In genomic region chr7:1952781-1953180, GRCh38 we compare ENCODE assay signal across 17 cellular contexts.
DNase-seq lines count a peak whose midpoint lies in the region; ATAC-seq, FAIRE-seq and TF ChIP-seq lines count a peak whose summit lies in the region.
"Had no signal": no experiment of that assay in that cellular context is flagged by ENCODE, and none has a peak within 500 bp of the region (broad histone marks: within the 10 kb centered on the region; RNA-seq: fewer than 3 reads in every experiment).

No MANE protein-coding gene starts in this region.

- no peak overlapping the region for H2BK12ac ChIP-seq in neuronal stem cell (ENCODE audit: low read length)

- H2AK5ac ChIP-seq in neuronal stem cell (ENCODE audit: low read depth, low read length), result no peak overlapping the region

- no peak for TF ChIP-seq CTCF in kidney (IDR thresholded peaks at IDR 0.05; ENCODE audit: borderline replicate concordance, extremely low read depth, insufficient read depth)
- no peak for TF ChIP-seq CTCF in MCF 10A (IDR thresholded peaks at IDR 0.05; ENCODE audit: unreplicated experiment)
- TF ChIP-seq CTCF in mammary epithelial cell (conservative IDR thresholded peaks at IDR 0.05 in 1 of 2, IDR thresholded peaks at IDR 0.05 in 1 of 2; ENCODE audit: extremely low read depth in 1 of 2, insufficient read depth in 1 of 2, low read depth in 1 of 2, low read length in 2 of 2), result no peak

- H3K27me3 ChIP-seq in neuronal stem cell (ENCODE audit: control insufficient read depth in 3 of 3, insufficient read depth in 3 of 3, low read depth in 1 of 3, low read length in 3 of 3), result no peaks in the 10 kb centered on the region
- H3K27me3 ChIP-seq in mammary epithelial cell (ENCODE audit: insufficient read depth, low read length), result no peaks in the 10 kb centered on the region

- H3K18ac ChIP-seq in neuronal stem cell (ENCODE audit: low read length), result peak overlapping the region; percentile 38

- no peaks in the 10 kb centered on the region for H3K27me3 Mint-ChIP-seq in MCF 10A (ENCODE audit: insufficient read depth, unreplicated experiment)
- H3K27me3 Mint-ChIP-seq: CD4-positive, alpha-beta memory T cell; IgD-negative memory B cell had no signal

- CTCF ChIA-PET in MCF 10A (lab: Yijun Ruan, JAX), result no interaction called here
- CTCF ChIA-PET in mammary epithelial cell (lab: Charles Lee; ENCODE audit: low non-redundant PET), result no interaction called here

- H3K4me2 ChIP-seq in neuronal stem cell (ENCODE audit: insufficient read depth, low read length, poor library complexity, severe bottlenecking) (no peak overlapping the region), mammary epithelial cell (ENCODE audit: insufficient read depth, low read depth, low read length) (no peak overlapping the region)

- no peak overlapping the region for H3K27ac Mint-ChIP-seq in MCF 10A (ENCODE audit: low read depth, unreplicated experiment)
- H3K27ac Mint-ChIP-seq: CD4-positive, alpha-beta memory T cell had no signal

- H4K8ac ChIP-seq in neuronal stem cell (ENCODE audit: low read depth, low read length), result no peak overlapping the region

- no peak overlapping the region for H2BK15ac ChIP-seq in neuronal stem cell (ENCODE audit: low read length)

- intact Hi-C loops in Right ventricle myocardium inferior (cut with DNase I), result no loop called here
- intact Hi-C loops in left cardiac atrium (cut with DNase I), result no loop called here
- intact Hi-C loops in kidney (cut with DNase I), result no loop called here
- intact Hi-C loops in MCF 10A (cut with micrococcal nuclease), result no loop called here
- intact Hi-C loops in mammary epithelial cell (cut with micrococcal nuclease), result no loop called here

- no peak for FAIRE-seq in kidney (lab: Jason Lieb, UNC)
- FAIRE-seq: GM12891, H54 had no signal

- H3K4me1 ChIP-seq in kidney (ENCODE audit: control insufficient read depth in 1 of 2, insufficient read depth in 1 of 2, low read depth in 1 of 2, low read length in 2 of 2) (peaks cover 0 to 2% of the 10 kb centered on the region in 2 donors), neuronal stem cell (ENCODE audit: control insufficient read depth in 2 of 2, insufficient read depth in 1 of 2, low read depth in 1 of 2, low read length in 2 of 2) (peaks cover 0 to 2% of the 10 kb centered on the region in 2 donors), mammary epithelial cell (ENCODE audit: insufficient read depth, low read length) (no peaks in the 10 kb centered on the region)

- H3K9me3 Mint-ChIP-seq in MCF 10A (ENCODE audit: unreplicated experiment), result no peaks in the 10 kb centered on the region
- H3K9me3 Mint-ChIP-seq: CD4-positive, alpha-beta memory T cell; IgD-negative memory B cell had no signal

- peaks cover 8% of the 10 kb centered on the region for H3K36me3 Mint-ChIP-seq in MCF 10A (ENCODE audit: insufficient read depth, unreplicated experiment)

- peaks cover 9% of the 10 kb centered on the region for H3K79me1 ChIP-seq in neuronal stem cell (ENCODE audit: low read depth, low read length)

- H3K23ac ChIP-seq in neuronal stem cell (ENCODE audit: low read depth, low read length, poor library complexity), result peak overlapping the region; percentile 31

- ATAC-seq in Right ventricle myocardium inferior (no peak), left cardiac atrium (no peak)

- no peak overlapping the region for H2AFZ ChIP-seq in neuronal stem cell (ENCODE audit: low read length)
- no peak overlapping the region for H2AFZ ChIP-seq in mammary epithelial cell (ENCODE audit: low read depth, low read length)
- H2AFZ ChIP-seq: GM23248 had no signal

- POLR2A ChIA-PET in MCF 10A (lab: Yijun Ruan, JAX), result no interaction called here

- peak overlapping the region; percentile 30 for H4K91ac ChIP-seq in neuronal stem cell (ENCODE audit: low read depth, low read length, poor library complexity)

- WGBS in neuronal stem cell (ENCODE audit: extremely low coverage in 2 of 2, insufficient read length in 2 of 2, insufficient replicate concordance in 1 of 2), 2 donors, result no CpG with 5 or more reads among the region's 15 CpGs
- WGBS in mammary epithelial cell (ENCODE audit: low coverage, missing lambda C conversion rate), result no CpG with 5 or more reads among the region's 15 CpGs

- H3K14ac ChIP-seq in neuronal stem cell (ENCODE audit: low read length), result peak overlapping the region; percentile 56

- H3K4me1 Mint-ChIP-seq in MCF 10A (ENCODE audit: insufficient read depth, unreplicated experiment), result no peaks in the 10 kb centered on the region

- no peaks in the 10 kb centered on the region for H4K20me1 ChIP-seq in mammary epithelial cell (ENCODE audit: insufficient read depth, low read length)

- H3K4ac ChIP-seq in neuronal stem cell (ENCODE audit: low read length), result no peak overlapping the region

- no peaks in the 10 kb centered on the region for H3K36me3 ChIP-seq in kidney (ENCODE audit: control insufficient read depth in 1 of 2, insufficient read depth in 2 of 2, low read length in 2 of 2)
- H3K36me3 ChIP-seq in neuronal stem cell (replicated peaks in 1 of 2; ENCODE audit: control insufficient read depth in 2 of 2, insufficient read depth in 2 of 2, low read length in 2 of 2), result peaks cover 2 to 6% of the 10 kb centered on the region in 2 donors
- H3K36me3 ChIP-seq in mammary epithelial cell (ENCODE audit: insufficient read depth, low read length), result no peaks in the 10 kb centered on the region

- no peak overlapping the region for H3K4me3 ChIP-seq in kidney (ENCODE audit: low read length in 2 of 2)
- no peak overlapping the region for H3K4me3 ChIP-seq in neuronal stem cell (ENCODE audit: low read length in 2 of 2)
- H3K4me3 ChIP-seq in mammary epithelial cell (replicated peaks in 1 of 3; ENCODE audit: insufficient read depth in 1 of 3, low read depth in 2 of 3, low read length in 3 of 3), result no peak overlapping the region
- H3K4me3 ChIP-seq: BLaER1 treated with 17β-estradiol and CSF1 and Interleukin-3, amounts not matched to agents 10 nM and 100 nM; GM23248 had no signal

- no peaks in the 10 kb centered on the region for H3K79me2 ChIP-seq in mammary epithelial cell (ENCODE audit: insufficient read depth, low read length)

- H2BK120ac ChIP-seq in neuronal stem cell (ENCODE audit: low read depth, low read length), result no peak overlapping the region

- no peaks in the 10 kb centered on the region for H3K9me3 ChIP-seq in kidney (ENCODE audit: control insufficient read depth in 1 of 2, low read length in 2 of 2)
- no peaks in the 10 kb centered on the region for H3K9me3 ChIP-seq in neuronal stem cell (replicated peaks in 1 of 2; ENCODE audit: control insufficient read depth in 2 of 2, insufficient read depth in 1 of 2, low read depth in 1 of 2, low read length in 2 of 2)
- no peaks in the 10 kb centered on the region for H3K9me3 ChIP-seq in mammary epithelial cell (replicated peaks; ENCODE audit: insufficient read depth, low read length)

- in situ Hi-C loops in mammary epithelial cell (cut with MboI; ENCODE audit: low sequenced_read_pairs in 2 of 2), result no loop called here

- H2BK5ac ChIP-seq in neuronal stem cell (ENCODE audit: low read length), result no peak overlapping the region

- H3K9ac ChIP-seq in kidney (ENCODE audit: low read length in 2 of 2) (no peak overlapping the region), neuronal stem cell (ENCODE audit: low read depth, low read length, poor library complexity) (peak overlapping the region; percentile 3), mammary epithelial cell (ENCODE audit: insufficient read depth, low read length) (no peak overlapping the region)
- H3K9ac ChIP-seq: BLaER1 treated with 17β-estradiol and CSF1 and Interleukin-3, amounts not matched to agents 10 nM and 100 nM; GM23248 had no signal

- H3K27ac ChIP-seq in kidney (ENCODE audit: low read depth in 2 of 2, low read length in 2 of 2), result no peak overlapping the region
- H3K27ac ChIP-seq in neuronal stem cell (replicated peaks; ENCODE audit: low read length), result no peak overlapping the region
- no peak overlapping the region for H3K27ac ChIP-seq in mammary epithelial cell (ENCODE audit: insufficient read depth, low read depth, low read length)
- H3K27ac ChIP-seq: 22Rv1; BLaER1 treated with 17β-estradiol and CSF1 and Interleukin-3, amounts not matched to agents 10 nM and 100 nM; GM23248 had no signal

- no TSS peak for BruUV-seq in MCF 10A (replicated peaks; lab: Mats Ljungman, UMichigan)
- no TSS peak for BruUV-seq in mammary epithelial cell (replicated peaks; lab: Mats Ljungman, UMichigan)

- H3K4me3 Mint-ChIP-seq in MCF 10A (ENCODE audit: unreplicated experiment), result no peak overlapping the region
- H3K4me3 Mint-ChIP-seq: CD4-positive, alpha-beta memory T cell; IgD-negative memory B cell had no signal

- dilution Hi-C loops in mammary epithelial cell (cut with HindIII; ENCODE audit: low sequenced_read_pairs), result no loop called here

- DNase-seq in Right ventricle myocardium inferior (ENCODE audit: missing footprints), result peak; percentile 49
- DNase-seq in left cardiac atrium, result no peak
- DNase-seq in kidney, result peak; percentile 57
- no peak for DNase-seq in neuronal stem cell (ENCODE audit: low spot score)
- DNase-seq in MCF 10A (ENCODE audit: unreplicated experiment), result no peak
- DNase-seq in mammary epithelial cell, result no peak
- no peak for DNase-seq in UCSD-AML1 (lab: John Stamatoyannopoulos, UW; ENCODE audit: unreplicated experiment)
- DNase-seq in NCI-H774 (lab: John Stamatoyannopoulos, UW), result no peak
- DNase-seq: AML-193; CD4-positive, alpha-beta memory T cell; DMS79; GM23248 had no signal

Comparison
In these comparisons a context has a peak if more than half of its experiments do, and no peak if none do; other contexts are left out.
1. DNase-seq: peak in Right ventricle myocardium inferior (single experiment) and kidney (single experiment); none in left cardiac atrium (single experiment), neuronal stem cell (single experiment), MCF 10A (single experiment), mammary epithelial cell (single experiment), UCSD-AML1 (single experiment) and NCI-H774 (single experiment).